In the genomic region with DNA sequence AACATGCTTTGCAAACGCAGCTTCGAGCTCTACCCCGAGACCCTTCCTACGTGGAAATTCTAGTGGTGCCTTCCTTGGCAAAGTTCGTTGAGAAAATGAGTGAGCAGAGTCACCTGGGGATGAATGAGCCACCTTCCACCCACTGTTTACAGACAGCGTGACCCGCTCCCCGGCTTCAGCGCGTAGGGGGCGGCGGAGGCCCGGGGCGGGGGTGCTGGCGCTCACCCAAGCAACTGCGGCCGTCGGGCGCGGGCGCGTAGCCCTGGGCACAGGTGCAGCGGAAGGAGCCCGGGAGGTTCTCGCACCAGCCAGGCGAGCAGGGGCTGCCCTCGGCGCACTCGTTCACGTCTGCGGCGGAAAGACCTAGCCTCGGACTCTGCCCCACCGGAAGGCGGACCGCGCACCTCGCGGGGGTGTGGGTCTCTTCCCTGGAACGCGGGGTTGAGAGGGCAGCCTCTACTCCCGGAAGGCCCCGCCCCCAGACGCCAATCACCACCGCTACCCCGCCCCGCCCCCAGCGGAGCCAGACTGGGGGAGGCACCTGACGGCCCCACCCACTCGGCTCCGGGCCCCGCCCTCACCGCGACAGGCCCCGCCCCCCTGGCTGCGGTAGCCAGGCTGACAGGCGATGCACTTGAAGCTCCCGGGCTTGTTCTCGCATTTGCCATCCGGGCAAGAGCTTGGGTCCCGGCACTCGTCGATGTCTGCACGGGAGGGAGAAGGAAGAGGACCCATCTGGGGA, we compare ENCODE assay signal across 8 cellular contexts.
A peak's percentile ranks its signal among the peaks of the same experiment; 100 is the strongest.
DNase-seq lines count a peak whose midpoint lies in the region; ATAC-seq lines count a peak whose summit lies in the region.

No MANE protein-coding gene starts in this region.

- peak; percentile 81 for DNase-seq in NCI-H2171 treated with DMSO at 0.1 percent for 48 hours (lab: John Stamatoyannopoulos, UW)
- DNase-seq in activated CD4-positive, alpha-beta T cell treated with anti-CD3 and anti-CD28 coated beads for 48 hours, result peak; percentile 99
- DNase-seq in stimulated activated naive CD4-positive, alpha-beta T cell (lab: John Stamatoyannopoulos, UW), result peak; percentile 93 to 98 (median 97)
- no peak for DNase-seq in AG08396 (ENCODE audit: low spot score)

- no peaks in the 10 kb centered on the region for H3K27me3 ChIP-seq in duodenal mucosa (ENCODE audit: control insufficient read depth in 1 of 2, insufficient read depth in 2 of 2, low read length in 2 of 2)
- no peaks in the 10 kb centered on the region for H3K27me3 ChIP-seq in muscle layer of duodenum (ENCODE audit: low read depth, low read length)

- H3K36me3 ChIP-seq in duodenal mucosa (ENCODE audit: control insufficient read depth in 1 of 2, insufficient read depth in 2 of 2, low read length in 2 of 2), result peaks cover 0 to 6% of the 10 kb centered on the region in 2 donors
- peaks cover 8% of the 10 kb centered on the region in 2 donors for H3K36me3 ChIP-seq in muscle layer of duodenum (ENCODE audit: control insufficient read depth in 1 of 2, insufficient read depth in 2 of 2, low read length in 2 of 2)

- peaks cover 22 to 25% of the 10 kb centered on the region in 2 donors for H3K4me1 ChIP-seq in duodenal mucosa (ENCODE audit: control insufficient read depth in 1 of 2, insufficient read depth in 2 of 2, low read length in 2 of 2)
- H3K4me1 ChIP-seq in muscle layer of duodenum (ENCODE audit: control insufficient read depth in 1 of 2, insufficient read depth in 2 of 2, low read length in 2 of 2), result peaks cover 3 to 10% of the 10 kb centered on the region in 2 donors

- H3K9me3 ChIP-seq in duodenal mucosa (ENCODE audit: control insufficient read depth in 1 of 2, low read length in 2 of 2), result no peaks in the 10 kb centered on the region
- no peaks in the 10 kb centered on the region for H3K9me3 ChIP-seq in muscle layer of duodenum (ENCODE audit: control insufficient read depth in 1 of 2, low read length in 2 of 2)

- H3K4me3 ChIP-seq in duodenal mucosa (ENCODE audit: low read depth in 1 of 2, low read length in 2 of 2), result peak overlapping the region; percentile 70 to 76
- peak overlapping the region; percentile 14 to 34 for H3K4me3 ChIP-seq in muscle layer of duodenum (ENCODE audit: low read depth in 1 of 2, low read length in 2 of 2)

- H3K9ac ChIP-seq in duodenal mucosa (ENCODE audit: low read depth in 1 of 2, low read length in 2 of 2), result peak overlapping the region; percentile 67 to 72

- peak overlapping the region; percentile 68 for H3K27ac ChIP-seq in duodenal mucosa (ENCODE audit: low read depth, low read length)
- H3K27ac ChIP-seq in muscle layer of duodenum (ENCODE audit: low read length), result peak overlapping the region; percentile 45

- peak; percentile 45 for ATAC-seq in GM18858 (IDR thresholded peaks at IDR 0.05; ENCODE audit: unreplicated experiment)
- ATAC-seq in HG02981 (IDR thresholded peaks at IDR 0.05; ENCODE audit: unreplicated experiment), result peak; percentile 62
